In genomic region chr15:78266229-78266628, GRCh38 we compare ENCODE assay signal across 17 cellular contexts. TPM values are rescaled to one million over a fixed set of nuclear protein-coding genes. Genes with fewer than 3 reads are reported as not detected.
A peak's percentile ranks its signal among the peaks of the same experiment; 100 is the strongest.
DNase-seq lines count a peak whose midpoint lies in the region; ATAC-seq, FAIRE-seq and TF ChIP-seq lines count a peak whose summit lies in the region.
"Had no signal": no experiment of that assay in that cellular context is flagged by ENCODE, and none has a peak within 500 bp of the region (broad histone marks: within the 10 kb centered on the region; RNA-seq: fewer than 3 reads in every experiment).

No MANE protein-coding gene starts in this region.

- peaks cover 21 to 34% (median 26%) of the 10 kb centered on the region in 4 donors for H3K4me1 Mint-ChIP-seq in CD4-positive, alpha-beta memory T cell
- peaks cover 10 to 11% of the 10 kb centered on the region in 2 donors for H3K4me1 Mint-ChIP-seq in natural killer cell
- peaks cover 4% of the 10 kb centered on the region for H3K4me1 Mint-ChIP-seq in WTC11

- H3K27ac ChIP-seq in CD4-positive, alpha-beta memory T cell (ENCODE audit: low read depth, low read length), result no peak overlapping the region
- H3K27ac ChIP-seq in HEK293 (ENCODE audit: extremely low read depth, low read depth, low read length), result no peak overlapping the region
- H3K27ac ChIP-seq in caudate nucleus (ENCODE audit: low read depth, low read length), result peak overlapping the region; percentile 16
- H3K27ac ChIP-seq: hepatocyte, lower lobe of right lung had no signal

- TF ChIP-seq CTCF in HEK293 (tag by site-specific recombination; IDR thresholded peaks at IDR 0.05) (no peak), natural killer cell (IDR thresholded peaks at IDR 0.05) (no peak), WTC11 (IDR thresholded peaks at IDR 0.05) (no peak)

- H3K27ac Mint-ChIP-seq in CD4-positive, alpha-beta memory T cell, result peak overlapping the region in 4 of 7 donors; percentile 14 to 95 (median 88)
- peak overlapping the region; percentile 78 to 82 for H3K27ac Mint-ChIP-seq in natural killer cell
- no peak overlapping the region for H3K27ac Mint-ChIP-seq in WTC11

- no peaks in the 10 kb centered on the region for H3K36me3 ChIP-seq in CD4-positive, alpha-beta memory T cell (ENCODE audit: insufficient read depth, low read length)
- H3K36me3 ChIP-seq in HEK293 (ENCODE audit: control insufficient read depth in 2 of 2, insufficient read depth in 1 of 2, low read length in 2 of 2), result no peaks in the 10 kb centered on the region
- H3K36me3 ChIP-seq: lower lobe of right lung had no signal

- DNase-seq in CD4-positive, alpha-beta memory T cell, result no peak
- DNase-seq in caudate nucleus (lab: John Stamatoyannopoulos, UW) (no peak), natural killer cell (no peak), WTC11 (ENCODE audit: low spot score) (no peak), frontal cortex (ENCODE audit: low spot score in 2 of 2) (no peak)
- DNase-seq: activated CD4-positive, alpha-beta T cell treated with anti-CD3 and anti-CD28 coated beads, Interleukin-2, amount 50 U/mL, for 1 hour; amniotic stem cell; COR-L47; effector memory CD4-positive, alpha-beta T cell; KG1; lower lobe of right lung; NCI-H187; NCI-H774; posterior cingulate gyrus had no signal

- H3K4me1 ChIP-seq in CD4-positive, alpha-beta memory T cell (ENCODE audit: insufficient read depth, low read length), result peaks cover 22% of the 10 kb centered on the region
- no peaks in the 10 kb centered on the region for H3K4me1 ChIP-seq in HEK293 (ENCODE audit: control insufficient read depth, insufficient read depth, low read length)

- H3K4me3 Mint-ChIP-seq in CD4-positive, alpha-beta memory T cell, result peak overlapping the region in 5 of 8 donors; percentile 88 to 94 (median 89)
- H3K4me3 Mint-ChIP-seq in natural killer cell, result peak overlapping the region; percentile 87
- H3K4me3 Mint-ChIP-seq in WTC11, result no peak overlapping the region

- intact Hi-C loops in CD4-positive, alpha-beta memory T cell (cut with micrococcal nuclease), result no loop called here
- intact Hi-C loops in natural killer cell (cut with micrococcal nuclease), result no loop called here

- no peaks in the 10 kb centered on the region for H3K27me3 Mint-ChIP-seq in CD4-positive, alpha-beta memory T cell
- H3K27me3 Mint-ChIP-seq in natural killer cell (ENCODE audit: low read depth in 2 of 2) (no peaks in the 10 kb centered on the region), WTC11 (ENCODE audit: low read depth) (peaks cover 27% of the 10 kb centered on the region)

- H3K9me3 ChIP-seq in CD4-positive, alpha-beta memory T cell (ENCODE audit: control insufficient read depth in 1 of 2, low read length in 2 of 2), result no peaks in the 10 kb centered on the region
- no peaks in the 10 kb centered on the region for H3K9me3 ChIP-seq in HEK293 (ENCODE audit: control insufficient read depth, insufficient read depth, low read depth, low read length)
- H3K9me3 ChIP-seq: lower lobe of right lung had no signal

- ATAC-seq in natural killer cell (no peak), WTC11 (no peak), HG02678 (IDR thresholded peaks at IDR 0.05; ENCODE audit: unreplicated experiment) (no peak)
- ATAC-seq: lower lobe of right lung had no signal

- no peaks in the 10 kb centered on the region for H3K9me3 Mint-ChIP-seq in CD4-positive, alpha-beta memory T cell
- H3K9me3 Mint-ChIP-seq in natural killer cell, result no peaks in the 10 kb centered on the region
- no peaks in the 10 kb centered on the region for H3K9me3 Mint-ChIP-seq in WTC11

- H3K27me3 ChIP-seq in CD4-positive, alpha-beta memory T cell (ENCODE audit: insufficient read depth, low read length), result no peaks in the 10 kb centered on the region
- H3K27me3 ChIP-seq: hepatocyte had no signal

- CTCF ChIA-PET in CD4-positive, alpha-beta memory T cell (lab: Charles Lee; ENCODE audit: partially characterized antibody), result interaction anchor here (1.2 to 3.2 kb wide), 8 partner anchors 11 to 162 kb away, joined by 3 to 14 read pairs (median 5); partner anchors contain the start of gene SKIC8
- CTCF ChIA-PET in HEK293 (lab: Yijun Ruan, JAX) (interaction anchor here (0.6 to 1.8 kb wide), 7 partner anchors 16 to 162 kb away, joined by 3 to 9 read pairs (median 5); no protein-coding TSS in a partner anchor), WTC11 (lab: Charles Lee) (interaction anchor here (1.1 to 1.3 kb wide), 3 partner anchors 23 to 158 kb away, joined by 3 to 5 read pairs (median 4); no protein-coding TSS in a partner anchor)

- no peak for FAIRE-seq in frontal cortex (lab: Jason Lieb, UNC)

- no peak overlapping the region for H3K4me3 ChIP-seq in CD4-positive, alpha-beta memory T cell (ENCODE audit: low read length in 2 of 2)
- H3K4me3 ChIP-seq in HEK293 (ENCODE audit: low read depth, low read length), result no peak overlapping the region
- H3K4me3 ChIP-seq: hepatocyte had no signal

- peaks cover 3 to 4% of the 10 kb centered on the region in 2 donors for H3K36me3 Mint-ChIP-seq in CD4-positive, alpha-beta memory T cell
- H3K36me3 Mint-ChIP-seq in natural killer cell (no peaks in the 10 kb centered on the region), WTC11 (no peaks in the 10 kb centered on the region)

- POLR2A ChIA-PET in CD4-positive, alpha-beta memory T cell (lab: Charles Lee; ENCODE audit: partially characterized antibody), result interaction anchor here (1.6 to 3.8 kb wide), 3 partner anchors 15 to 117 kb away, joined by 7 to 47 read pairs (median 13); partner anchors contain the start of genes IDH3A and SKIC8
- POLR2A ChIA-PET in HEK293 (lab: Yijun Ruan, JAX) (interaction anchor here (0.6 to 1.6 kb wide), 3 partner anchors 16 to 1259 kb away, joined by 3 to 5 read pairs (median 4); partner anchors contain the start of gene SKIC8), WTC11 (lab: Charles Lee) (interaction anchor here (1.1 kb wide), 1 partner anchor 32 kb away, joined by 4 read pairs; the partner anchor contains the start of gene ACSBG1)

TF ChIP-seq in HEK293, 187 proteins besides CTCF, POLR2A, EP300 and RAD21:
- no peak for TF ChIP-seq KLF8 (tag by site-specific recombination; IDR thresholded peaks at IDR 0.05)
- peak; percentile 41 for TF ChIP-seq ZNF335 (tag by site-specific recombination; conservative IDR thresholded peaks at IDR 0.05)
- TF ChIP-seq ZNF16 (tag by site-specific recombination; IDR thresholded peaks at IDR 0.05; ENCODE audit: low read depth), result no peak
- no peak for TF ChIP-seq ZFP69B (tag by site-specific recombination; IDR thresholded peaks at IDR 0.05)
TF ChIP-seq in HEK293: peak in this region for 1.

TF ChIP-seq in WTC11, 78 proteins besides CTCF, POLR2A, EP300 and RAD21 (continues in another document):
- TF ChIP-seq ELF4 (CRISPR knock-in tag; IDR thresholded peaks at IDR 0.05; ENCODE audit: low read depth), result no peak
- TF ChIP-seq, protein P1, sequence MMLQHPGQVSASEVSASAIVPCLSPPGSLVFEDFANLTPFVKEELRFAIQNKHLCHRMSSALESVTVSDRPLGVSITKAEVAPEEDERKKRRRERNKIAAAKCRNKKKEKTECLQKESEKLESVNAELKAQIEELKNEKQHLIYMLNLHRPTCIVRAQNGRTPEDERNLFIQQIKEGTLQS (CRISPR knock-in tag; conservative IDR thresholded peaks at IDR 0.05), result no peak
- TF ChIP-seq ZNF263 (CRISPR knock-in tag; IDR thresholded peaks at IDR 0.05; ENCODE audit: low read depth), result no peak
- TF ChIP-seq CREB1 (CRISPR knock-in tag; IDR thresholded peaks at IDR 0.05), result no peak
- TF ChIP-seq PRRX2 (CRISPR knock-in tag; IDR thresholded peaks at IDR 0.05), result no peak
- TF ChIP-seq OVOL2 (CRISPR knock-in tag; IDR thresholded peaks at IDR 0.05; ENCODE audit: borderline replicate concordance), result no peak
- TF ChIP-seq RELA (CRISPR knock-in tag; IDR thresholded peaks at IDR 0.05; ENCODE audit: borderline replicate concordance), result no peak
- TF ChIP-seq HMGA2 (CRISPR knock-in tag; IDR thresholded peaks at IDR 0.05), result no peak
- no peak for TF ChIP-seq FOXP4 (CRISPR knock-in tag; IDR thresholded peaks at IDR 0.05)
- no peak for TF ChIP-seq GABPB1 (CRISPR knock-in tag; IDR thresholded peaks at IDR 0.05)
- no peak for TF ChIP-seq TCF7 (CRISPR knock-in tag; IDR thresholded peaks at IDR 0.05; ENCODE audit: low read depth)
- TF ChIP-seq CREM (CRISPR knock-in tag; IDR thresholded peaks at IDR 0.05), result no peak
- TF ChIP-seq RORB (CRISPR knock-in tag; IDR thresholded peaks at IDR 0.05), result no peak

RNA-seq across cellular contexts. Expression of gene DNAJA4, which starts 1.9 kb away (rescaled TPM):
- total RNA-seq in CD4-positive, alpha-beta memory T cell, result 10 to 100 TPM; 31.5 to 32.8 TPM
- polyA plus RNA-seq in CD4-positive, alpha-beta memory T cell, result 10 to 100 TPM in 1 of 2 donors, 1 to 10 TPM in 1; 7.8 to 12.0 TPM
- 10 to 100 TPM; 23.2 to 28.8 (median 26.3) TPM for total RNA-seq in natural killer cell
- total RNA-seq in WTC11 (2021), result 7.8 to 10.1 TPM (median 9.8 TPM) in 3 replicates
- total RNA-seq in frontal cortex, result 29.8 TPM

RNA-seq across cellular contexts. Expression of gene ACSBG1, which starts 31.9 kb away (rescaled TPM):
- total RNA-seq in CD4-positive, alpha-beta memory T cell, result not detected
- not detected for polyA plus RNA-seq in CD4-positive, alpha-beta memory T cell
- total RNA-seq in natural killer cell (under 1 TPM in 1 of 3 donors, not detected in 2; 0.07 TPM), WTC11 (2021) (4.1 to 5.8 TPM (median 5.0 TPM) in 3 replicates), frontal cortex (2.9 TPM)

RNA-seq across cellular contexts. Expression of gene SKIC8, which starts 33.2 kb away (rescaled TPM):
- total RNA-seq in CD4-positive, alpha-beta memory T cell, result 10 to 100 TPM; 43.6 to 45.5 TPM
- polyA plus RNA-seq in CD4-positive, alpha-beta memory T cell, result 100 to 1,000 TPM in 1 of 2 donors, 10 to 100 TPM in 1; 77.7 to 145 TPM
- total RNA-seq in natural killer cell (10 to 100 TPM; 20.7 to 24.9 (median 21.4) TPM), WTC11 (2021) (49.5 to 55.6 TPM (median 50.9 TPM) in 3 replicates), frontal cortex (53.0 TPM)
